ENCODE assay signal across 2 cellular contexts in genomic region chr5:7018601-7019000, GRCh38.
TF ChIP-seq lines count a peak whose summit lies in the region.

No MANE protein-coding gene starts in this region.

TF ChIP-seq in GM23338, 12 proteins besides CTCF, POLR2A, EP300 and RAD21 (continued from another document):
- no peak for TF ChIP-seq ZNF462 (CRISPR knock-in tag; IDR thresholded peaks at IDR 0.05)
- TF ChIP-seq JUNB (IDR thresholded peaks at IDR 0.05; ENCODE audit: unreplicated experiment): no peak
- no peak for TF ChIP-seq ZNF114 (CRISPR knock-in tag; IDR thresholded peaks at IDR 0.05)
- TF ChIP-seq, protein P1, sequence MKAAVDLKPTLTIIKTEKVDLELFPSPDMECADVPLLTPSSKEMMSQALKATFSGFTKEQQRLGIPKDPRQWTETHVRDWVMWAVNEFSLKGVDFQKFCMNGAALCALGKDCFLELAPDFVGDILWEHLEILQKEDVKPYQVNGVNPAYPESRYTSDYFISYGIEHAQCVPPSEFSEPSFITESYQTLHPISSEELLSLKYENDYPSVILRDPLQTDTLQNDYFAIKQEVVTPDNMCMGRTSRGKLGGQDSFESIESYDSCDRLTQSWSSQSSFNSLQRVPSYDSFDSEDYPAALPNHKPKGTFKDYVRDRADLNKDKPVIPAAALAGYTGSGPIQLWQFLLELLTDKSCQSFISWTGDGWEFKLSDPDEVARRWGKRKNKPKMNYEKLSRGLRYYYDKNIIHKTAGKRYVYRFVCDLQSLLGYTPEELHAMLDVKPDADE (IDR thresholded peaks at IDR 0.05): no peak
- no peak for TF ChIP-seq STAT1 (IDR thresholded peaks at IDR 0.05; ENCODE audit: unreplicated experiment)
- no peak for TF ChIP-seq REST (IDR thresholded peaks at IDR 0.05; ENCODE audit: unreplicated experiment)
- TF ChIP-seq CREB1 (CRISPR knock-in tag; IDR thresholded peaks at IDR 0.05; ENCODE audit: low read depth): no peak
- TF ChIP-seq POLR2AphosphoS5 (IDR thresholded peaks at IDR 0.05; ENCODE audit: low read depth): no peak

TF ChIP-seq in WTC11, 78 proteins besides CTCF, POLR2A, EP300 and RAD21 (continued from another document):
- TF ChIP-seq, protein P2, sequence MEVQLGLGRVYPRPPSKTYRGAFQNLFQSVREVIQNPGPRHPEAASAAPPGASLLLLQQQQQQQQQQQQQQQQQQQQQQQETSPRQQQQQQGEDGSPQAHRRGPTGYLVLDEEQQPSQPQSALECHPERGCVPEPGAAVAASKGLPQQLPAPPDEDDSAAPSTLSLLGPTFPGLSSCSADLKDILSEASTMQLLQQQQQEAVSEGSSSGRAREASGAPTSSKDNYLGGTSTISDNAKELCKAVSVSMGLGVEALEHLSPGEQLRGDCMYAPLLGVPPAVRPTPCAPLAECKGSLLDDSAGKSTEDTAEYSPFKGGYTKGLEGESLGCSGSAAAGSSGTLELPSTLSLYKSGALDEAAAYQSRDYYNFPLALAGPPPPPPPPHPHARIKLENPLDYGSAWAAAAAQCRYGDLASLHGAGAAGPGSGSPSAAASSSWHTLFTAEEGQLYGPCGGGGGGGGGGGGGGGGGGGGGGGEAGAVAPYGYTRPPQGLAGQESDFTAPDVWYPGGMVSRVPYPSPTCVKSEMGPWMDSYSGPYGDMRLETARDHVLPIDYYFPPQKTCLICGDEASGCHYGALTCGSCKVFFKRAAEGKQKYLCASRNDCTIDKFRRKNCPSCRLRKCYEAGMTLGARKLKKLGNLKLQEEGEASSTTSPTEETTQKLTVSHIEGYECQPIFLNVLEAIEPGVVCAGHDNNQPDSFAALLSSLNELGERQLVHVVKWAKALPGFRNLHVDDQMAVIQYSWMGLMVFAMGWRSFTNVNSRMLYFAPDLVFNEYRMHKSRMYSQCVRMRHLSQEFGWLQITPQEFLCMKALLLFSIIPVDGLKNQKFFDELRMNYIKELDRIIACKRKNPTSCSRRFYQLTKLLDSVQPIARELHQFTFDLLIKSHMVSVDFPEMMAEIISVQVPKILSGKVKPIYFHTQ (CRISPR knock-in tag; IDR thresholded peaks at IDR 0.05): no peak
- TF ChIP-seq ZNF423 (CRISPR knock-in tag; IDR thresholded peaks at IDR 0.05): no peak
- TF ChIP-seq ZNF416 (CRISPR knock-in tag; IDR thresholded peaks at IDR 0.05): no peak
- TF ChIP-seq, protein P3, sequence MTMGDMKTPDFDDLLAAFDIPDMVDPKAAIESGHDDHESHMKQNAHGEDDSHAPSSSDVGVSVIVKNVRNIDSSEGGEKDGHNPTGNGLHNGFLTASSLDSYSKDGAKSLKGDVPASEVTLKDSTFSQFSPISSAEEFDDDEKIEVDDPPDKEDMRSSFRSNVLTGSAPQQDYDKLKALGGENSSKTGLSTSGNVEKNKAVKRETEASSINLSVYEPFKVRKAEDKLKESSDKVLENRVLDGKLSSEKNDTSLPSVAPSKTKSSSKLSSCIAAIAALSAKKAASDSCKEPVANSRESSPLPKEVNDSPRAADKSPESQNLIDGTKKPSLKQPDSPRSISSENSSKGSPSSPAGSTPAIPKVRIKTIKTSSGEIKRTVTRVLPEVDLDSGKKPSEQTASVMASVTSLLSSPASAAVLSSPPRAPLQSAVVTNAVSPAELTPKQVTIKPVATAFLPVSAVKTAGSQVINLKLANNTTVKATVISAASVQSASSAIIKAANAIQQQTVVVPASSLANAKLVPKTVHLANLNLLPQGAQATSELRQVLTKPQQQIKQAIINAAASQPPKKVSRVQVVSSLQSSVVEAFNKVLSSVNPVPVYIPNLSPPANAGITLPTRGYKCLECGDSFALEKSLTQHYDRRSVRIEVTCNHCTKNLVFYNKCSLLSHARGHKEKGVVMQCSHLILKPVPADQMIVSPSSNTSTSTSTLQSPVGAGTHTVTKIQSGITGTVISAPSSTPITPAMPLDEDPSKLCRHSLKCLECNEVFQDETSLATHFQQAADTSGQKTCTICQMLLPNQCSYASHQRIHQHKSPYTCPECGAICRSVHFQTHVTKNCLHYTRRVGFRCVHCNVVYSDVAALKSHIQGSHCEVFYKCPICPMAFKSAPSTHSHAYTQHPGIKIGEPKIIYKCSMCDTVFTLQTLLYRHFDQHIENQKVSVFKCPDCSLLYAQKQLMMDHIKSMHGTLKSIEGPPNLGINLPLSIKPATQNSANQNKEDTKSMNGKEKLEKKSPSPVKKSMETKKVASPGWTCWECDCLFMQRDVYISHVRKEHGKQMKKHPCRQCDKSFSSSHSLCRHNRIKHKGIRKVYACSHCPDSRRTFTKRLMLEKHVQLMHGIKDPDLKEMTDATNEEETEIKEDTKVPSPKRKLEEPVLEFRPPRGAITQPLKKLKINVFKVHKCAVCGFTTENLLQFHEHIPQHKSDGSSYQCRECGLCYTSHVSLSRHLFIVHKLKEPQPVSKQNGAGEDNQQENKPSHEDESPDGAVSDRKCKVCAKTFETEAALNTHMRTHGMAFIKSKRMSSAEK (CRISPR knock-in tag; IDR thresholded peaks at IDR 0.05; ENCODE audit: borderline replicate concordance): no peak
- TF ChIP-seq USF1 (CRISPR knock-in tag; IDR thresholded peaks at IDR 0.05): no peak
- TF ChIP-seq USF2 (CRISPR knock-in tag; IDR thresholded peaks at IDR 0.05): no peak
- no peak for TF ChIP-seq MYBL2 (CRISPR knock-in tag; IDR thresholded peaks at IDR 0.05)
- no peak for TF ChIP-seq SOX15 (CRISPR knock-in tag; IDR thresholded peaks at IDR 0.05)
- TF ChIP-seq ESRRA (CRISPR knock-in tag; IDR thresholded peaks at IDR 0.05; ENCODE audit: borderline replicate concordance): no peak
- no peak for TF ChIP-seq CREB1 (CRISPR knock-in tag; IDR thresholded peaks at IDR 0.05)
- TF ChIP-seq ETV6 (CRISPR knock-in tag; IDR thresholded peaks at IDR 0.05): no peak
